Comparison of ENCODE assay signal across 30 cellular contexts in genomic region chr1:212737559-212737958, GRCh38. TPM values are rescaled to one million over a fixed set of nuclear protein-coding genes. Genes with fewer than 3 reads are reported as not detected.
"Had no signal": no experiment of that assay in that cellular context is flagged by ENCODE, and none has a peak within 500 bp of the region (broad histone marks: within the 10 kb centered on the region; RNA-seq: fewer than 3 reads in every experiment).

No MANE protein-coding gene starts in this region.

- DNase-seq: activated CD4-positive, alpha-beta T cell treated with anti-CD3 and anti-CD28 coated beads, Interleukin-2, amount 10 ng/mL, durations not matched to agents 24 days and 14 days; activated CD8-positive, alpha-beta T cell treated with anti-CD3 and anti-CD28 coated beads, Interleukin-2, amount 10 ng/mL, durations not matched to agents 7 days and 5 days; activated T-cell treated with anti-CD3 and anti-CD28 coated beads, Interleukin-2, amount 50 U/mL, for 1 hour; anterior cingulate cortex; endodermal cell; foreskin fibroblast; heart left ventricle; hypothalamus; immature natural killer cell; kidney; left colon; mammary epithelial cell; ovary; stimulated activated CD4-positive, alpha-beta T cell treated with anti-CD3 and anti-CD28 coated beads, Interleukin-4, amount 100 ng/mL, for 4 hours; stimulated activated CD8-positive, alpha-beta memory T cell treated with anti-CD3 and anti-CD28 coated beads, Interleukin-4, amount 100 ng/mL, for 48 hours; stimulated activated naive CD8-positive, alpha-beta T cell treated with anti-CD3 and anti-CD28 coated beads, Interleukin-15, amount 100 ng/mL, for 72 hours; thyroid gland; upper lobe of left lung; WERI-Rb-1 had no signal

- H3K27ac ChIP-seq: heart left ventricle, ovary, skin epidermis, thyroid gland, upper lobe of left lung, vagina, WERI-Rb-1 had no signal

- H3K27ac Mint-ChIP-seq: dendritic cell treated with granulocyte-macrophage colony-stimulating factor and Interleukin-4, amounts not matched to agents 40 ng/mL and 50 ng/mL, for 4 days; endodermal cell; progenitor cell of endocrine pancreas; stimulated activated memory B cell treated with anti-CD40 and anti-IgM and Interleukin-4, amounts not matched to agents 10 μg/mL and 1 μg/mL and 100 μg/mL, for 72 hours had no signal

- FAIRE-seq: bronchial epithelial cell, kidney had no signal

- H3K4me1 Mint-ChIP-seq: endodermal cell; stimulated activated memory B cell treated with anti-CD40 and anti-IgM and Interleukin-4, amounts not matched to agents 10 μg/mL and 1 μg/mL and 100 μg/mL, for 72 hours had no signal

- H3K4me3 Mint-ChIP-seq: activated CD8-positive, alpha-beta T cell treated with anti-CD3 and anti-CD28 coated beads, Interleukin-2, amount 10 ng/mL, durations not matched to agents 7 days and 5 days; activated naive CD4-positive, alpha-beta T cell treated with anti-CD3 and anti-CD28 coated beads, Interleukin-2, amount 50 U/mL, for 24 hours; central memory CD8-positive, alpha-beta T cell; dendritic cell treated with granulocyte-macrophage colony-stimulating factor and Interleukin-4, amounts not matched to agents 40 ng/mL and 50 ng/mL, for 4 days; endodermal cell; stimulated activated memory B cell treated with anti-CD40 and anti-IgM and Interleukin-4, amounts not matched to agents 10 μg/mL and 1 μg/mL and 100 μg/mL, for 72 hours had no signal

- H3K36me3 ChIP-seq: ovary, thyroid gland, vagina had no signal

- H3K9me3 ChIP-seq: ovary, thyroid gland, upper lobe of left lung, vagina had no signal

- H3K4me3 ChIP-seq: heart left ventricle, ovary, skin epidermis, thyroid gland, upper lobe of left lung, vagina had no signal

- H3K27me3 ChIP-seq: heart left ventricle, ovary, thyroid gland, upper lobe of left lung, vagina had no signal

- ATAC-seq: activated CD4-positive, CD25-positive, alpha-beta regulatory T cell treated with anti-CD3 and anti-CD28 coated beads, Interleukin-2, amount 50 U/mL, for 24 hours; esophagus mucosa; heart left ventricle; left colon; sciatic nerve; stimulated activated memory B cell treated with anti-CD40 and anti-IgM and Interleukin-4, amounts not matched to agents 10 μg/mL and 1 μg/mL and 100 μg/mL, for 72 hours had no signal

- H3K9me3 Mint-ChIP-seq: activated naive CD4-positive, alpha-beta T cell treated with anti-CD3 and anti-CD28 coated beads, Interleukin-2, amount 50 U/mL, for 24 hours; central memory CD8-positive, alpha-beta T cell; stimulated activated memory B cell treated with anti-CD40 and anti-IgM and Interleukin-4, amounts not matched to agents 10 μg/mL and 1 μg/mL and 100 μg/mL, for 72 hours had no signal

- H3K4me1 ChIP-seq: heart left ventricle, thyroid gland, upper lobe of left lung, vagina had no signal

- H3K27me3 Mint-ChIP-seq: activated CD4-positive, alpha-beta T cell treated with anti-CD3 and anti-CD28 coated beads, Interleukin-2, amount 10 ng/mL, durations not matched to agents 24 days and 14 days; activated naive CD4-positive, alpha-beta T cell treated with anti-CD3 and anti-CD28 coated beads, Interleukin-2, amount 50 U/mL, for 24 hours; central memory CD8-positive, alpha-beta T cell; dendritic cell treated with granulocyte-macrophage colony-stimulating factor and Interleukin-4, amounts not matched to agents 40 ng/mL and 50 ng/mL, for 4 days; progenitor cell of endocrine pancreas; stimulated activated memory B cell treated with anti-CD40 and anti-IgM and Interleukin-4, amounts not matched to agents 10 μg/mL and 1 μg/mL and 100 μg/mL, for 72 hours; stimulated activated naive CD8-positive, alpha-beta T cell treated with anti-CD3 and anti-CD28 coated beads, Interleukin-15, amount 100 ng/mL, for 72 hours had no signal

RNA-seq across cellular contexts. Expression of gene BATF3, which starts 37.9 kb away (rescaled TPM):
- total RNA-seq: mammary epithelial cell had no signal
